In genomic region chr4:8177544-8177943, GRCh38 we compare ENCODE assay signal across 15 cellular contexts. TPM values are rescaled to one million over a fixed set of nuclear protein-coding genes. Genes with fewer than 3 reads are reported as not detected.
"Had no signal": no experiment of that assay in that cellular context is flagged by ENCODE, and none has a peak within 500 bp of the region (broad histone marks: within the 10 kb centered on the region; RNA-seq: fewer than 3 reads in every experiment).

No MANE protein-coding gene starts in this region.

- H3K4me1 Mint-ChIP-seq: activated naive CD4-positive, alpha-beta T cell treated with anti-CD3 and anti-CD28 coated beads, Interleukin-2, amount 10 ng/mL, durations not matched to agents 7 days and 5 days; activated naive CD8-positive, alpha-beta T cell treated with anti-CD3 and anti-CD28 coated beads for 36 hours had no signal

- H3K27ac ChIP-seq: brain microvascular endothelial cell, SK-N-MC had no signal

- H3K4me3 ChIP-seq: SK-N-MC had no signal

- H3K4me3 Mint-ChIP-seq: activated CD8-positive, alpha-beta T cell treated with anti-CD3 and anti-CD28 coated beads for 36 hours; activated naive CD4-positive, alpha-beta T cell treated with anti-CD3 and anti-CD28 coated beads, Interleukin-2, amount 10 ng/mL, durations not matched to agents 7 days and 5 days; activated naive CD8-positive, alpha-beta T cell treated with anti-CD3 and anti-CD28 coated beads for 36 hours; activated T-cell treated with anti-CD3 and anti-CD28 coated beads, Interleukin-2, amount 50 U/mL, for 72 hours; T-helper 2 cell treated with Interferon-gamma antibody and Interleukin-4, amounts not matched to agents 5 μg/mL and 100 μg/mL, for 36 hours had no signal

- H3K9me3 Mint-ChIP-seq: activated CD8-positive, alpha-beta T cell treated with anti-CD3 and anti-CD28 coated beads for 36 hours; activated naive CD8-positive, alpha-beta T cell treated with anti-CD3 and anti-CD28 coated beads for 36 hours; activated T-cell treated with anti-CD3 and anti-CD28 coated beads, Interleukin-2, amount 50 U/mL, for 72 hours; activated T-helper 2 cell treated with anti-CD3 and anti-CD28 coated beads, Interferon-gamma antibody, Interleukin-2, Interleukin-4, amounts not matched to agents 10 μg/mL and 5 μg/mL and 100 μg/mL, durations not matched to agents 14 hours and 24 hours and 36 hours; IgD-negative memory B cell; T-helper 2 cell treated with Interferon-gamma antibody and Interleukin-4, amounts not matched to agents 5 μg/mL and 100 μg/mL, for 36 hours had no signal

- H3K27me3 Mint-ChIP-seq: activated CD8-positive, alpha-beta T cell treated with anti-CD3 and anti-CD28 coated beads for 36 hours; activated naive CD8-positive, alpha-beta T cell treated with anti-CD3 and anti-CD28 coated beads for 36 hours had no signal

- DNase-seq: activated CD8-positive, alpha-beta memory T cell treated with anti-CD3 and anti-CD28 coated beads, Interleukin-2, amount 50 U/mL, for 4 hours; activated gamma-delta T cell treated with Interleukin-2 at 50 U/mL for 16 hours; activated naive CD4-positive, alpha-beta T cell treated with anti-CD3 and anti-CD28 coated beads, Interleukin-2, amount 10 ng/mL, durations not matched to agents 7 days and 5 days; activated naive CD8-positive, alpha-beta T cell treated with anti-CD3 and anti-CD28 coated beads for 36 hours; KG1; NCI-H1048; NCI-H510A had no signal

- H3K36me3 ChIP-seq: brain microvascular endothelial cell had no signal

- H3K27ac Mint-ChIP-seq: activated CD8-positive, alpha-beta T cell treated with anti-CD3 and anti-CD28 coated beads for 36 hours; activated naive CD4-positive, alpha-beta T cell treated with anti-CD3 and anti-CD28 coated beads, Interleukin-2, amount 10 ng/mL, durations not matched to agents 7 days and 5 days; activated naive CD8-positive, alpha-beta T cell treated with anti-CD3 and anti-CD28 coated beads for 36 hours; activated T-cell treated with anti-CD3 and anti-CD28 coated beads, Interleukin-2, amount 50 U/mL, for 72 hours; activated T-helper 2 cell treated with anti-CD3 and anti-CD28 coated beads, Interferon-gamma antibody, Interleukin-2, Interleukin-4, amounts not matched to agents 10 μg/mL and 5 μg/mL and 100 μg/mL, durations not matched to agents 14 hours and 24 hours and 36 hours; IgD-negative memory B cell had no signal

RNA-seq across cellular contexts. Expression of gene ABLIM2, which starts 18.9 kb away (rescaled TPM):
- total RNA-seq: M059J had no signal
